In genomic region chr9:38651400-38652042, GRCh38 we compare ENCODE assay signal across 15 cellular contexts. TPM values are rescaled to one million over a fixed set of nuclear protein-coding genes. Genes with fewer than 3 reads are reported as not detected.
DNase-seq lines count a peak whose midpoint lies in the region; ATAC-seq and TF ChIP-seq lines count a peak whose summit lies in the region.
"Had no signal": no experiment of that assay in that cellular context is flagged by ENCODE, and none has a peak within 500 bp of the region (broad histone marks: within the 10 kb centered on the region; RNA-seq: fewer than 3 reads in every experiment).

No MANE protein-coding gene starts in this region.

- H3K9me3 ChIP-seq in left ventricle myocardium inferior (replicated peaks) (no peaks in the 10 kb centered on the region), colonic mucosa (no peaks in the 10 kb centered on the region)
- H3K9me3 ChIP-seq: BE2C had no signal

- peaks cover 22% of the 10 kb centered on the region for H3K27me3 Mint-ChIP-seq in activated T-helper 17 cell treated with anti-CD3 and anti-CD28 coated beads, Interleukin-2, amount 50 U/mL, for 72 hours

- DNase-seq in left ventricle myocardium inferior (peak; percentile 47), putamen (ENCODE audit: low spot score) (peak; percentile 65), NCI-H1694 (lab: John Stamatoyannopoulos, UW) (no peak), GM03348 (ENCODE audit: low spot score) (no peak), colonic mucosa (no peak)
- DNase-seq in NK-92 treated with Interleukin-12 subunit alpha and Interleukin-12 subunit beta, amount 100 ng/mL, for 24 hours (lab: John Stamatoyannopoulos, UW) = no peak
- DNase-seq: BE2C; CD8-positive, alpha-beta memory T cell; DND-41; GDM1; IMR-90; NCI-H2029 treated with DMSO at 0.1 percent for 48 hours; NCI-H510A treated with DMSO at 0.1 percent for 48 hours had no signal

- intact Hi-C loops in left ventricle myocardium inferior (cut with micrococcal nuclease) (no loop called here), colonic mucosa (cut with DNase I) (no loop called here)

- no peak overlapping the region for H3K27ac Mint-ChIP-seq in activated T-helper 17 cell treated with anti-CD3 and anti-CD28 coated beads, Interleukin-2, amount 50 U/mL, for 72 hours
- H3K27ac Mint-ChIP-seq: CD8-positive, alpha-beta memory T cell had no signal

- no peak overlapping the region for H3K4me3 Mint-ChIP-seq in activated T-helper 17 cell treated with anti-CD3 and anti-CD28 coated beads, Interleukin-2, amount 50 U/mL, for 72 hours
- H3K4me3 Mint-ChIP-seq: CD8-positive, alpha-beta memory T cell had no signal

- no peaks in the 10 kb centered on the region for H3K36me3 Mint-ChIP-seq in activated T-helper 17 cell treated with anti-CD3 and anti-CD28 coated beads, Interleukin-2, amount 50 U/mL, for 72 hours (ENCODE audit: low read depth)
- H3K36me3 Mint-ChIP-seq: CD8-positive, alpha-beta memory T cell had no signal

- TF ChIP-seq CTCF in left ventricle myocardium inferior (IDR thresholded peaks at IDR 0.05; ENCODE audit: borderline replicate concordance) (no peak), colonic mucosa (IDR thresholded peaks at IDR 0.05) (no peak)

- peak; percentile 75 for ATAC-seq in GM18520 (IDR thresholded peaks at IDR 0.05; ENCODE audit: unreplicated experiment)
- ATAC-seq in activated T-helper 17 cell treated with anti-CD3 and anti-CD28 coated beads, Interleukin-2, amount 50 U/mL, for 72 hours (replicated peaks) = peak; percentile 39

- H3K36me3 ChIP-seq in left ventricle myocardium inferior (no peaks in the 10 kb centered on the region), colonic mucosa (no peaks in the 10 kb centered on the region)
- H3K36me3 ChIP-seq: BE2C had no signal

- H3K27me3 ChIP-seq in left ventricle myocardium inferior (ENCODE audit: low read depth) (no peaks in the 10 kb centered on the region), colonic mucosa (no peaks in the 10 kb centered on the region)
- H3K27me3 ChIP-seq: BE2C had no signal

- no peaks in the 10 kb centered on the region for H3K9me3 Mint-ChIP-seq in activated T-helper 17 cell treated with anti-CD3 and anti-CD28 coated beads, Interleukin-2, amount 50 U/mL, for 72 hours
- H3K9me3 Mint-ChIP-seq: CD8-positive, alpha-beta memory T cell had no signal

- H3K4me1 Mint-ChIP-seq in activated T-helper 17 cell treated with anti-CD3 and anti-CD28 coated beads, Interleukin-2, amount 50 U/mL, for 72 hours = no peaks in the 10 kb centered on the region
- H3K4me1 Mint-ChIP-seq: CD8-positive, alpha-beta memory T cell had no signal

- H3K9ac ChIP-seq in colonic mucosa (ENCODE audit: low read depth in 2 of 2, low read length in 2 of 2) = no peak overlapping the region

- H3K4me3 ChIP-seq in left ventricle myocardium inferior = peak overlapping the region; percentile 67
- H3K4me3 ChIP-seq in colonic mucosa = no peak overlapping the region

- H3K27ac ChIP-seq in left ventricle myocardium inferior (replicated peaks) (peak overlapping the region; percentile 87), colonic mucosa (no peak overlapping the region)

- peaks cover 27% of the 10 kb centered on the region for H3K4me1 ChIP-seq in left ventricle myocardium inferior
- H3K4me1 ChIP-seq in colonic mucosa = no peaks in the 10 kb centered on the region
- H3K4me1 ChIP-seq: BE2C had no signal

RNA-seq across cellular contexts. Expression of gene ANKRD18A, which starts 31.1 kb away (rescaled TPM):
- 10 to 100 TPM in 1 of 2 donors, 1 to 10 TPM in 1; 5.7 to 16.0 TPM for total RNA-seq in activated T-helper 17 cell treated with anti-CD3 and anti-CD28 coated beads, Interleukin-2, amount 50 U/mL, for 72 hours
- total RNA-seq in left ventricle myocardium inferior (2.6 TPM), colonic mucosa (1 to 10 TPM; 7.2 to 9.9 TPM)
- total RNA-seq: IMR-90 had no signal

Comparison
In these comparisons a context has a peak if more than half of its experiments do, and no peak if none do; other contexts are left out.
1. DNase-seq: peak in left ventricle myocardium inferior (single experiment) and putamen (single experiment); none in NCI-H1694 (single experiment), NK-92 treated with Interleukin-12 subunit alpha and Interleukin-12 subunit beta, amount 100 ng/mL, for 24 hours (single experiment), GM03348 (single experiment) and colonic mucosa (single experiment).